1 cellular context compared by ENCODE assay signal in the genomic region with DNA sequence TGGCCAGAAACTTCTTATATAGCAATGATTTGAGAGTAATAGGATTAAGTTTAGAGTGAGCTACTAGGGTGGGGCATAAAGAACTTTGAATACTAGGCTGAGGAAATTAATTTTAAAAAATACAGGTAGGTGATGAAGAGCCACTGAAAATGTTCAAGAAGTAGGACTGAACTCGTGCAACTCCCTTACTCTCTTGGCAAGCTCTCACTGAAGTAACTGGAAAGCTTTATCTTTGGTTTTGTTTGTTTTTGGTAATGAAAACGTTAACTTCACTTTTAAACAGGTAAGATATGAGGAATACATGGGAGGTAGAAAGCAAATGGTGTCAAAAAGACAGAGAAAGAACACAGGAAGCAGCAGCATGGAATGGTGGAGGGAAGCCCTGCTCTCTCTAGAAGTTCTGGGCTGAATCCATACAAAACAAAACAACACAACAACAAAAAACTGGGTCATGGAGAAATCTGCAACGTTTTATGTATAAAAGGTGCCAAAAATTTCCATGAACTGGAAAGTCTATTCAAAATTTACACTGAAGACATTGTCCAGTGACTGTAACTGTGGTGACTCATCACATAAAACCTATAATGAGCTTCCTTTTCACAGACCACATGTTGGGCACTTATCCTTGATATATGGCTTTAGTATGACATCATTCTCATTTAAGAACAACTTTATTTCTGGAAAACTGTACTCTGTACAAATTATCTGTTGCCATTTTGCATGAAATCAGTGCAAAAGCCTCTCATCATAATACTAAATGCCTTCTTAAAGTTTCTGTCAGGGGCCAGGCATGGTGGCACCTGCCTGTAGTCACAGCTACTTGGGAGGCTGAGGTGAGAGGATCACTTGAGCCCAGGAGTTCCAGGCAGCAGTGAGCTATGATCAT.
TF ChIP-seq lines count a peak whose summit lies in the region.

No MANE protein-coding gene starts in this region.

TF ChIP-seq in HEK293, 187 proteins besides CTCF, POLR2A, EP300 and RAD21 (continued from another document and continues in another):
- TF ChIP-seq, protein P1, sequence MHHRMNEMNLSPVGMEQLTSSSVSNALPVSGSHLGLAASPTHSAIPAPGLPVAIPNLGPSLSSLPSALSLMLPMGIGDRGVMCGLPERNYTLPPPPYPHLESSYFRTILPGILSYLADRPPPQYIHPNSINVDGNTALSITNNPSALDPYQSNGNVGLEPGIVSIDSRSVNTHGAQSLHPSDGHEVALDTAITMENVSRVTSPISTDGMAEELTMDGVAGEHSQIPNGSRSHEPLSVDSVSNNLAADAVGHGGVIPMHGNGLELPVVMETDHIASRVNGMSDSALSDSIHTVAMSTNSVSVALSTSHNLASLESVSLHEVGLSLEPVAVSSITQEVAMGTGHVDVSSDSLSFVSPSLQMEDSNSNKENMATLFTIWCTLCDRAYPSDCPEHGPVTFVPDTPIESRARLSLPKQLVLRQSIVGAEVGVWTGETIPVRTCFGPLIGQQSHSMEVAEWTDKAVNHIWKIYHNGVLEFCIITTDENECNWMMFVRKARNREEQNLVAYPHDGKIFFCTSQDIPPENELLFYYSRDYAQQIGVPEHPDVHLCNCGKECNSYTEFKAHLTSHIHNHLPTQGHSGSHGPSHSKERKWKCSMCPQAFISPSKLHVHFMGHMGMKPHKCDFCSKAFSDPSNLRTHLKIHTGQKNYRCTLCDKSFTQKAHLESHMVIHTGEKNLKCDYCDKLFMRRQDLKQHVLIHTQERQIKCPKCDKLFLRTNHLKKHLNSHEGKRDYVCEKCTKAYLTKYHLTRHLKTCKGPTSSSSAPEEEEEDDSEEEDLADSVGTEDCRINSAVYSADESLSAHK (tag by site-specific recombination; IDR thresholded peaks at IDR 0.05) = peak; percentile 83
- TF ChIP-seq ZNF423 (tag by site-specific recombination; IDR thresholded peaks at IDR 0.05) (no peak), KLF17 (tag by site-specific recombination; IDR thresholded peaks at IDR 0.05) (peak; percentile 76), ZNF664 (tag by site-specific recombination; IDR thresholded peaks at IDR 0.05) (peak; percentile 70; the same call in 1 of the 2 replicates), KLF8 (tag by site-specific recombination; IDR thresholded peaks at IDR 0.05) (peak; percentile 86), FEZF1 (tag by site-specific recombination; IDR thresholded peaks at IDR 0.05) (peak; percentile 92), ZNF707 (tag by site-specific recombination; IDR thresholded peaks at IDR 0.05) (no peak), SETDB1 (IDR thresholded peaks at IDR 0.05; ENCODE audit: insufficient read length, low read length) (peak; percentile 27), ZBTB8A (tag by site-specific recombination; IDR thresholded peaks at IDR 0.05) (peak; percentile 44; the same call in 1 of the 2 replicates), ZNF747 (tag by site-specific recombination; IDR thresholded peaks at IDR 0.05) (no peak), ZNF112 (tag by site-specific recombination; IDR thresholded peaks at IDR 0.05) (peak; percentile 89), GLI2 (tag by site-specific recombination; IDR thresholded peaks at IDR 0.05; ENCODE audit: borderline replicate concordance, low read depth) (peak; percentile 74; the same call in 1 of the 2 replicates), ZNF175 (tag by site-specific recombination; IDR thresholded peaks at IDR 0.05) (no peak), PATZ1 (tag by site-specific recombination; IDR thresholded peaks at IDR 0.05) (peak; percentile 56), ZFP69B (tag by site-specific recombination; IDR thresholded peaks at IDR 0.05) (peak; percentile 76), BCL11A (tag by site-specific recombination; IDR thresholded peaks at IDR 0.05; ENCODE audit: low read depth) (peak; percentile 96), TSHZ1 (tag by site-specific recombination; IDR thresholded peaks at IDR 0.05; ENCODE audit: borderline replicate concordance) (peak; percentile 95), ZNF174 (tag by site-specific recombination; IDR thresholded peaks at IDR 0.05) (no peak), ZNF600 (tag by site-specific recombination; IDR thresholded peaks at IDR 0.05) (peak; percentile 57), ZXDB (tag by site-specific recombination; IDR thresholded peaks at IDR 0.05) (peak; percentile 91), ZNF521 (tag by site-specific recombination; IDR thresholded peaks at IDR 0.05) (no peak), ZNF366 (tag by site-specific recombination; conservative IDR thresholded peaks at IDR 0.05) (peak; percentile 97), OVOL3 (tag by site-specific recombination; IDR thresholded peaks at IDR 0.05) (peak; percentile 77; the same call in 1 of the 2 replicates), YY1 (tag by site-specific recombination; IDR thresholded peaks at IDR 0.05) (no peak), ZNF654 (tag by site-specific recombination; IDR thresholded peaks at IDR 0.05; ENCODE audit: low read depth) (peak; percentile 8; the same call in 1 of the 2 replicates), EGR2 (tag by site-specific recombination; IDR thresholded peaks at IDR 0.05; ENCODE audit: low read depth) (no peak), KLF7 (tag by site-specific recombination; IDR thresholded peaks at IDR 0.05; ENCODE audit: borderline replicate concordance) (no peak), ZNF626 (tag by site-specific recombination; IDR thresholded peaks at IDR 0.05) (peak; percentile 85), ZNF394 (tag by site-specific recombination; IDR thresholded peaks at IDR 0.05; ENCODE audit: borderline replicate concordance) (peak; percentile 80), ZNF335 (tag by site-specific recombination; conservative IDR thresholded peaks at IDR 0.05) (peak; percentile 60; the same call in 1 of the 2 replicates), ZNF121 (tag by site-specific recombination; IDR thresholded peaks at IDR 0.05) (no peak), ZEB2 (tag by site-specific recombination; IDR thresholded peaks at IDR 0.05) (peak; percentile 98), ZNF426 (tag by site-specific recombination; IDR thresholded peaks at IDR 0.05) (no peak), ZNF2 (tag by site-specific recombination; IDR thresholded peaks at IDR 0.05) (peak; percentile 86), OSR2 (tag by site-specific recombination; IDR thresholded peaks at IDR 0.05) (peak; percentile 95), ZBTB49 (tag by site-specific recombination; IDR thresholded peaks at IDR 0.05; ENCODE audit: low read depth) (no peak), ZNF202 (tag by site-specific recombination; IDR thresholded peaks at IDR 0.05; ENCODE audit: borderline replicate concordance) (no peak), ZNF133 (tag by site-specific recombination; IDR thresholded peaks at IDR 0.05) (peak; percentile 35; the same call in 1 of the 2 replicates), ZNF398 (tag by site-specific recombination; IDR thresholded peaks at IDR 0.05) (peak; percentile 62; the same call in 1 of the 2 replicates), KLF10 (tag by site-specific recombination; IDR thresholded peaks at IDR 0.05) (peak; percentile 83), HOXD13 (CRISPR knock-in tag; IDR thresholded peaks at IDR 0.05; ENCODE audit: borderline replicate concordance) (peak; percentile 70), ZNF677 (tag by site-specific recombination; IDR thresholded peaks at IDR 0.05) (no peak), ZNF266 (tag by site-specific recombination; IDR thresholded peaks at IDR 0.05; ENCODE audit: low read depth) (no peak)
- TF ChIP-seq, protein P2, sequence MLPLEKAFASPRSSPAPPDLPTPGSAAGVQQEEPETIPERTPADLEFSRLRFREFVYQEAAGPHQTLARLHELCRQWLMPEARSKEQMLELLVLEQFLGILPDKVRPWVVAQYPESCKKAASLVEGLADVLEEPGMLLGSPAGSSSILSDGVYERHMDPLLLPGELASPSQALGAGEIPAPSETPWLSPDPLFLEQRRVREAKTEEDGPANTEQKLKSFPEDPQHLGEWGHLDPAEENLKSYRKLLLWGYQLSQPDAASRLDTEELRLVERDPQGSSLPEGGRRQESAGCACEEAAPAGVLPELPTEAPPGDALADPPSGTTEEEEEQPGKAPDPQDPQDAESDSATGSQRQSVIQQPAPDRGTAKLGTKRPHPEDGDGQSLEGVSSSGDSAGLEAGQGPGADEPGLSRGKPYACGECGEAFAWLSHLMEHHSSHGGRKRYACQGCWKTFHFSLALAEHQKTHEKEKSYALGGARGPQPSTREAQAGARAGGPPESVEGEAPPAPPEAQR (tag by site-specific recombination; IDR thresholded peaks at IDR 0.05) = no peak
- TF ChIP-seq, protein P3, sequence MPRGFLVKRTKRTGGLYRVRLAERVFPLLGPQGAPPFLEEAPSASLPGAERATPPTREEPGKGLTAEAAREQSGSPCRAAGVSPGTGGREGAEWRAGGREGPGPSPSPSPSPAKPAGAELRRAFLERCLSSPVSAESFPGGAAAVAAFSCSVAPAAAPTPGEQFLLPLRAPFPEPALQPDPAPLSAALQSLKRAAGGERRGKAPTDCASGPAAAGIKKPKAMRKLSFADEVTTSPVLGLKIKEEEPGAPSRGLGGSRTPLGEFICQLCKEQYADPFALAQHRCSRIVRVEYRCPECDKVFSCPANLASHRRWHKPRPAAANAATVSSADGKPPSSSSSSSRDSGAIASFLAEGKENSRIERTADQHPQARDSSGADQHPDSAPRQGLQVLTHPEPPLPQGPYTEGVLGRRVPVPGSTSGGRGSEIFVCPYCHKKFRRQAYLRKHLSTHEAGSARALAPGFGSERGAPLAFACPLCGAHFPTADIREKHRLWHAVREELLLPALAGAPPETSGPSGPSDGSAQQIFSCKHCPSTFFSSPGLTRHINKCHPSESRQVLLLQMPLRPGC (tag by site-specific recombination; IDR thresholded peaks at IDR 0.05) = peak; percentile 81
